ENCODE assay signal across 16 cellular contexts in the genomic region with DNA sequence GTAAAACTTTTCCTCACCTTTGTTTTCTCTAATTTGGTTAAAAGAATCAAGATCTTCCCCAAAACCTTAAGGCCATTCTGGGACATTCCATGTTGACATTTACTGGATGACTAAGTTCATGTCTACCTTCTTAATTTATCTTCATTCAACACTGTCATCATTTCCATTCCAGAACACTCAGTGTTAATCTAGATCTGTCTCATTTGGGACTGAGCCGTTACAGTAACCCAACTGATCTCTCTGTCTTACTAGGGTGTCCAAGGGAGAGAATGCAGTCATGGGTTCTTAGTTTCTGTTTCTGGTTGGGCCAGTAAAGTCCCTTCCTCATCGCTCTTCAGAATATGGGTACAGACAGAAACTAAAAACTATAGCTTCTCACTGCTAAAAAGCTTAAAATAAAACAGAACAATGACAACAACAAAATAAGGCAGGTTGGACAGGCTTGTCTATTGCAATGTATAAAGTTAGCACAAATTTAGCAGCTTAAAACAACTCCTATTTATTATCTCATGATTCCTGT.
A peak's percentile ranks its signal among the peaks of the same experiment; 100 is the strongest.
DNase-seq lines count a peak whose midpoint lies in the region; ATAC-seq and TF ChIP-seq lines count a peak whose summit lies in the region.
"Had no signal": no experiment of that assay in that cellular context is flagged by ENCODE, and none has a peak within 500 bp of the region (broad histone marks: within the 10 kb centered on the region; RNA-seq: fewer than 3 reads in every experiment).

No MANE protein-coding gene starts in this region.

- TF ChIP-seq CTCF in gastrocnemius medialis (IDR thresholded peaks at IDR 0.05 in 4 of 5, conservative IDR thresholded peaks at IDR 0.05 in 1 of 5): no peak

- peaks cover 4% of the 10 kb centered on the region for H3K9me3 Mint-ChIP-seq in activated T-cell treated with anti-CD3 and anti-CD28 coated beads, Interleukin-2, amount 50 U/mL, for 24 hours
- no peaks in the 10 kb centered on the region for H3K9me3 Mint-ChIP-seq in stimulated activated naive CD8-positive, alpha-beta T cell treated with anti-CD3 and anti-CD28 coated beads, Interleukin-15, amount 100 ng/mL, for 72 hours

- in situ Hi-C loops in gastrocnemius medialis (cut with MboI; ENCODE audit: low sequenced_read_pairs in 4 of 4): no loop called here

- H3K4me1 Mint-ChIP-seq in activated T-cell treated with anti-CD3 and anti-CD28 coated beads, Interleukin-2, amount 50 U/mL, for 24 hours (ENCODE audit: low read depth): peaks cover 1% of the 10 kb centered on the region
- H3K4me1 Mint-ChIP-seq in stimulated activated naive CD8-positive, alpha-beta T cell treated with anti-CD3 and anti-CD28 coated beads, Interleukin-15, amount 100 ng/mL, for 72 hours: no peaks in the 10 kb centered on the region

- no peaks in the 10 kb centered on the region for H3K9me3 ChIP-seq in gastrocnemius medialis
- H3K9me3 ChIP-seq: heart left ventricle had no signal

- intact Hi-C loops in gastrocnemius medialis (cut with DNase I; ENCODE audit: low total_unique reads): no loop called here

- no peak overlapping the region for H3K27ac ChIP-seq in gastrocnemius medialis
- H3K27ac ChIP-seq: heart left ventricle, parathyroid adenoma had no signal

- no peak for DNase-seq in activated T-cell treated with anti-CD3 and anti-CD28 coated beads, Interleukin-2, amount 50 U/mL, for 24 hours
- DNase-seq in activated T-cell treated with anti-CD3 and anti-CD28 coated beads for 4 hours (no peak), dermis blood vessel endothelial cell (no peak), GM03348 (ENCODE audit: low spot score) (no peak), gastrocnemius medialis (no peak)
- no peak for DNase-seq in stimulated activated naive CD8-positive, alpha-beta T cell treated with anti-CD3 and anti-CD28 coated beads, Interleukin-15, amount 100 ng/mL, for 72 hours
- DNase-seq: activated CD4-positive, alpha-beta T cell treated with anti-CD3 and anti-CD28 coated beads for 4 hours; DND-41; HCEC 1CT; heart left ventricle; stimulated activated CD4-positive, alpha-beta T cell treated with anti-CD3 and anti-CD28 coated beads, Interleukin-4, amount 100 ng/mL, for 1 hour; substantia nigra had no signal

- H3K4me3 Mint-ChIP-seq in activated T-cell treated with anti-CD3 and anti-CD28 coated beads, Interleukin-2, amount 50 U/mL, for 24 hours: no peak overlapping the region
- H3K4me3 Mint-ChIP-seq in stimulated activated naive CD8-positive, alpha-beta T cell treated with anti-CD3 and anti-CD28 coated beads, Interleukin-15, amount 100 ng/mL, for 72 hours: no peak overlapping the region

- no peaks in the 10 kb centered on the region for H3K27me3 ChIP-seq in gastrocnemius medialis

- H3K4me3 ChIP-seq in gastrocnemius medialis: no peak overlapping the region
- H3K4me3 ChIP-seq: heart left ventricle, lung had no signal

- ATAC-seq in GM21576 (IDR thresholded peaks at IDR 0.05; ENCODE audit: unreplicated experiment): peak; percentile 81
- ATAC-seq in HG03108 (IDR thresholded peaks at IDR 0.05; ENCODE audit: unreplicated experiment): peak; percentile 62
- peak; percentile 94 for ATAC-seq in stimulated activated naive CD8-positive, alpha-beta T cell treated with anti-CD3 and anti-CD28 coated beads, Interleukin-15, amount 100 ng/mL, for 72 hours
- ATAC-seq in gastrocnemius medialis: no peak
- ATAC-seq: heart left ventricle had no signal

- H3K27ac Mint-ChIP-seq in activated T-cell treated with anti-CD3 and anti-CD28 coated beads, Interleukin-2, amount 50 U/mL, for 24 hours: peak overlapping the region; percentile 39
- no peak overlapping the region for H3K27ac Mint-ChIP-seq in stimulated activated naive CD8-positive, alpha-beta T cell treated with anti-CD3 and anti-CD28 coated beads, Interleukin-15, amount 100 ng/mL, for 72 hours

- peaks cover 3% of the 10 kb centered on the region for H3K27me3 Mint-ChIP-seq in activated T-cell treated with anti-CD3 and anti-CD28 coated beads, Interleukin-2, amount 50 U/mL, for 24 hours
- H3K27me3 Mint-ChIP-seq in stimulated activated naive CD8-positive, alpha-beta T cell treated with anti-CD3 and anti-CD28 coated beads, Interleukin-15, amount 100 ng/mL, for 72 hours: no peaks in the 10 kb centered on the region

- no peak for TF ChIP-seq POLR2A in gastrocnemius medialis (IDR thresholded peaks at IDR 0.05)

- no peaks in the 10 kb centered on the region for H3K36me3 Mint-ChIP-seq in activated T-cell treated with anti-CD3 and anti-CD28 coated beads, Interleukin-2, amount 50 U/mL, for 24 hours (ENCODE audit: low read depth)

- no peaks in the 10 kb centered on the region for H3K36me3 ChIP-seq in gastrocnemius medialis
- H3K36me3 ChIP-seq: heart left ventricle had no signal

- no peaks in the 10 kb centered on the region for H3K4me1 ChIP-seq in gastrocnemius medialis
- H3K4me1 ChIP-seq: heart left ventricle, parathyroid adenoma had no signal

Comparison
In these comparisons a context has a peak if more than half of its experiments do, and no peak if none do; other contexts are left out.
1. ATAC-seq: peak in GM21576 (single experiment), HG03108 (single experiment) and stimulated activated naive CD8-positive, alpha-beta T cell treated with anti-CD3 and anti-CD28 coated beads, Interleukin-15, amount 100 ng/mL, for 72 hours (single experiment); none in gastrocnemius medialis (0 of 2).